In genomic region chr16:14100825-14101224, GRCh38 we compare ENCODE assay signal across 19 cellular contexts. TPM values are rescaled to one million over a fixed set of nuclear protein-coding genes. Genes with fewer than 3 reads are reported as not detected.
DNase-seq lines count a peak whose midpoint lies in the region; ATAC-seq, FAIRE-seq and TF ChIP-seq lines count a peak whose summit lies in the region.
"Had no signal": no experiment of that assay in that cellular context is flagged by ENCODE, and none has a peak within 500 bp of the region (broad histone marks: within the 10 kb centered on the region; RNA-seq: fewer than 3 reads in every experiment).

No MANE protein-coding gene starts in this region.

- TF ChIP-seq POLR2A in HepG2 (IDR thresholded peaks at IDR 0.05; ENCODE audit: insufficient read depth in 1 of 2, low read depth in 2 of 2, low read length in 2 of 2) (no peak), right lobe of liver (IDR thresholded peaks at IDR 0.05) (no peak), breast epithelium (IDR thresholded peaks at IDR 0.05) (no peak)

- no peak for FAIRE-seq in HepG2 (lab: Jason Lieb, UNC)
- FAIRE-seq in small intestine (lab: Jason Lieb, UNC), result no peak
- FAIRE-seq: G401.6 had no signal

- H3K9ac ChIP-seq in HepG2 (ENCODE audit: insufficient read depth, low read depth, low read length), result no peak overlapping the region

- H3K4me3 ChIP-seq in HepG2 (replicated peaks in 1 of 3; ENCODE audit: insufficient read depth in 1 of 3, low read depth in 2 of 3, low read length in 3 of 3) (no peak overlapping the region), right lobe of liver (no peak overlapping the region), breast epithelium (no peak overlapping the region), OCI-LY7 (ENCODE audit: low read depth, low read length, poor library complexity, severe bottlenecking) (no peak overlapping the region), small intestine (ENCODE audit: low read depth in 1 of 2, low read length in 2 of 2) (no peak overlapping the region)
- H3K4me3 ChIP-seq: SJSA1 had no signal

- no peak for TF ChIP-seq CTCF in HepG2 (CRISPR knock-in tag; IDR thresholded peaks at IDR 0.05)
- no peak for TF ChIP-seq CTCF in right lobe of liver (IDR thresholded peaks at IDR 0.05)
- no peak for TF ChIP-seq CTCF in breast epithelium (IDR thresholded peaks at IDR 0.05)
- TF ChIP-seq CTCF in OCI-LY7 (conservative IDR thresholded peaks at IDR 0.05; ENCODE audit: low read length), result no peak

- no peaks in the 10 kb centered on the region for H4K20me1 ChIP-seq in HepG2 (ENCODE audit: insufficient read depth, low read length)
- H4K20me1 ChIP-seq in OCI-LY7 (ENCODE audit: insufficient read depth, low read length), result no peaks in the 10 kb centered on the region

- no peaks in the 10 kb centered on the region for H3K9me2 ChIP-seq in OCI-LY7 (ENCODE audit: insufficient read depth, low read length)

- CTCF ChIA-PET in HepG2 (lab: Yijun Ruan, JAX; ENCODE audit: low intra/inter-chr PET ratio, low total read pairs) (no interaction called here), OCI-LY7 (lab: Charles Lee; ENCODE audit: unreplicated experiment) (no interaction called here)

- H3K9me3 ChIP-seq in HepG2 (ENCODE audit: low read length), result no peaks in the 10 kb centered on the region
- no peaks in the 10 kb centered on the region for H3K9me3 ChIP-seq in right lobe of liver
- no peaks in the 10 kb centered on the region for H3K9me3 ChIP-seq in breast epithelium
- no peaks in the 10 kb centered on the region for H3K9me3 ChIP-seq in OCI-LY7 (ENCODE audit: low read length)
- no peaks in the 10 kb centered on the region for H3K9me3 ChIP-seq in small intestine (ENCODE audit: control insufficient read depth, low read depth)
- H3K9me3 ChIP-seq: SJSA1 had no signal

- ATAC-seq in HepG2, result no peak
- ATAC-seq in right lobe of liver, result no peak
- ATAC-seq: PC-3, Right ventricle myocardium inferior had no signal

- H3K79me2 ChIP-seq in HepG2 (ENCODE audit: insufficient read depth, low read length) (peaks cover 58% of the 10 kb centered on the region), OCI-LY7 (ENCODE audit: insufficient read depth, low read depth, low read length) (peaks cover 4% of the 10 kb centered on the region; the same call in 1 of the 2 replicates)

- in situ Hi-C loops in HepG2 (cut with HindIII; ENCODE audit: extremely low pct_ligation_motif_present, low pct_unique_long_range_greater_than_20kb), result no loop called here

- BruUV-seq in HepG2 (replicated peaks; lab: Mats Ljungman, UMichigan), result no TSS peak
- BruUV-seq in OCI-LY7 (replicated peaks; lab: Mats Ljungman, UMichigan), result no TSS peak

- no peak overlapping the region for H3K27ac ChIP-seq in HepG2 (ENCODE audit: extremely low read length, insufficient read depth, low read length)
- H3K27ac ChIP-seq in right lobe of liver, result no peak overlapping the region
- H3K27ac ChIP-seq in breast epithelium, result peak overlapping the region; percentile 73 to 83
- H3K27ac ChIP-seq in OCI-LY7 (ENCODE audit: low read depth, low read length, poor library complexity, severe bottlenecking), result no peak overlapping the region
- no peak overlapping the region for H3K27ac ChIP-seq in small intestine (ENCODE audit: low read depth in 1 of 2, low read length in 1 of 2)
- H3K27ac ChIP-seq: SJSA1 had no signal

- H3K4me1 ChIP-seq in HepG2 (ENCODE audit: insufficient read depth, low read length), result peaks cover 69% of the 10 kb centered on the region
- H3K4me1 ChIP-seq in right lobe of liver, result peaks cover 0 to 41% (median 16%) of the 10 kb centered on the region in 4 donors
- peaks cover 0 to 35% of the 10 kb centered on the region in 2 donors for H3K4me1 ChIP-seq in breast epithelium
- H3K4me1 ChIP-seq in OCI-LY7 (ENCODE audit: insufficient read depth, low read length, poor library complexity, severe bottlenecking), result peaks cover 11% of the 10 kb centered on the region
- peaks cover 6 to 9% of the 10 kb centered on the region in 2 donors for H3K4me1 ChIP-seq in small intestine (ENCODE audit: control insufficient read depth in 2 of 2, insufficient read depth in 1 of 2, low read depth in 1 of 2, low read length in 1 of 2)

- H3K27me3 ChIP-seq in HepG2 (ENCODE audit: control insufficient read depth in 1 of 2, insufficient read depth in 2 of 2, low read length in 2 of 2) (no peaks in the 10 kb centered on the region), right lobe of liver (no peaks in the 10 kb centered on the region), breast epithelium (no peaks in the 10 kb centered on the region), small intestine (ENCODE audit: control insufficient read depth in 2 of 2, insufficient read depth in 2 of 2, low read length in 2 of 2) (no peaks in the 10 kb centered on the region)
- H3K27me3 ChIP-seq: SJSA1 had no signal

- H3K4me2 ChIP-seq in HepG2 (ENCODE audit: low read depth, low read length), result no peak overlapping the region
- no peak overlapping the region for H3K4me2 ChIP-seq in OCI-LY7 (ENCODE audit: low read length)

- H2AFZ ChIP-seq in HepG2 (ENCODE audit: low read length), result no peak overlapping the region
- no peak overlapping the region for H2AFZ ChIP-seq in OCI-LY7 (ENCODE audit: low read length)

- TF ChIP-seq RAD21 in HepG2 (CRISPR knock-in tag; IDR thresholded peaks at IDR 0.05), result no peak

- H3K36me3 ChIP-seq in HepG2 (replicated peaks in 1 of 2; ENCODE audit: control insufficient read depth in 1 of 2, insufficient read depth in 2 of 2, low read length in 2 of 2) (no peaks in the 10 kb centered on the region), right lobe of liver (no peaks in the 10 kb centered on the region), breast epithelium (no peaks in the 10 kb centered on the region), OCI-LY7 (ENCODE audit: insufficient read depth, low read length) (no peaks in the 10 kb centered on the region), small intestine (ENCODE audit: control insufficient read depth in 2 of 2, insufficient read depth in 2 of 2, low read length in 2 of 2) (no peaks in the 10 kb centered on the region)
- H3K36me3 ChIP-seq: SJSA1 had no signal

- WGBS in HepG2 (ENCODE audit: low lambda C conversion rate), result 58% methylated on average over 2 of the region's 2 CpGs
- 41% methylated on average over 2 of the region's 2 CpGs for WGBS in right lobe of liver (ENCODE audit: insufficient coverage, low coverage, low lambda C conversion rate, missing lambda C conversion rate)
- WGBS in small intestine, 3 donors, result 56 to 78% (median 63%) methylated on average over 2 of the region's 2 CpGs

- intact Hi-C loops in HepG2 (cut with micrococcal nuclease; ENCODE audit: unreplicated experiment) (no loop called here), right lobe of liver (cut with DNase I) (no loop called here), breast epithelium (cut with DNase I; ENCODE audit: low total_unique reads) (no loop called here), OCI-LY7 (cut with micrococcal nuclease; ENCODE audit: unreplicated experiment) (no loop called here)

- DNase-seq in HepG2 (ENCODE audit: low spot score), result no peak
- no peak for DNase-seq in right lobe of liver
- DNase-seq in NCI-H146 (lab: John Stamatoyannopoulos, UW), result peak; percentile 34
- DNase-seq in breast epithelium (ENCODE audit: low spot score in 2 of 2), result no peak
- DNase-seq in OCI-LY7 (ENCODE audit: low spot score), result no peak
- no peak for DNase-seq in small intestine
- no peak for DNase-seq in HUDEP-2 (lab: John Stamatoyannopoulos, UW; ENCODE audit: unreplicated experiment in 76 of 76)
- DNase-seq: COR-L47, H7, HFFc6, NCI-H1092, NCI-H1417 treated with DMSO at 0.1 percent for 48 hours, NCI-H187 treated with DMSO at 0.1 percent for 48 hours, NCI-H524, NCI-H748 treated with DMSO at 0.1 percent for 48 hours, PC-3 had no signal

- POLR2A ChIA-PET in HepG2 (lab: Yijun Ruan, JAX) (interaction anchor here (1.1 kb wide), 1 partner anchor 11 kb away, joined by 3 read pairs; no protein-coding TSS in a partner anchor), OCI-LY7 (lab: Charles Lee) (interaction anchor here (0.6 to 1.0 kb wide), 6 partner anchors 25 to 457 kb away, joined by 3 to 5 read pairs (median 4); no protein-coding TSS in a partner anchor)

- TF ChIP-seq EP300 in HepG2 (IDR thresholded peaks at IDR 0.05; ENCODE audit: low read depth in 2 of 2, low read length in 2 of 2), result no peak
- TF ChIP-seq EP300 in HepG2 (CRISPR knock-in tag; IDR thresholded peaks at IDR 0.05; ENCODE audit: borderline replicate concordance), result no peak

TF ChIP-seq in HepG2, 621 proteins besides CTCF, POLR2A, EP300 and RAD21 (continues in another document):
- TF ChIP-seq ONECUT2 (CRISPR knock-in tag; IDR thresholded peaks at IDR 0.05) (peak; percentile 52; the same call in 1 of the 2 replicates), NR3C1 (CRISPR knock-in tag; IDR thresholded peaks at IDR 0.05) (no peak)

RNA-seq across cellular contexts. Expression of gene MRTFB, which starts 29.7 kb away (rescaled TPM):
- total RNA-seq in HepG2 (2016; rRNA removed; fragmentation: Illumina TruSeq; extraction: Trizol) (11.4 and 17.3 TPM in 2 replicates), right lobe of liver (10 to 100 TPM; 15.7 to 23.9 (median 18.6) TPM), breast epithelium (100 to 1,000 TPM in 1 of 3 donors, 10 to 100 TPM in 2; 49.9 to 115 (median 83.6) TPM), OCI-LY7 (2022) (21.4 and 26.6 TPM in 2 replicates)
- 4.2 and 4.8 TPM in 2 replicates for total RNA-seq in HepG2 (2016; cell fraction: cytosol; rRNA removed; fragmentation: Illumina TruSeq; extraction: Trizol; ENCODE audit: low read depth)
- total RNA-seq in HepG2 (2016; cell fraction: insoluble cytoplasmic fraction; rRNA removed; fragmentation: Illumina TruSeq; extraction: Trizol), result 10.8 and 15.0 TPM in 2 replicates
- 7.1 and 8.5 TPM in 2 replicates for total RNA-seq in HepG2 (2016; cell fraction: membrane; rRNA removed; fragmentation: Illumina TruSeq; extraction: Trizol)
- total RNA-seq in HepG2 (2016; cell fraction: nucleus; rRNA removed; fragmentation: Illumina TruSeq; extraction: Trizol), result 40.5 and 44.5 TPM in 2 replicates
- polyA plus RNA-seq in HepG2 (2011; rRNA removed) (13.1 and 14.0 TPM in 2 replicates), small intestine (10 to 100 TPM in 1 of 3 donors, 1 to 10 TPM in 2; 3.1 to 13.4 (median 5.4) TPM)
- 8.5 and 10.2 TPM in 2 replicates for polyA plus RNA-seq in HepG2 (2011; cell fraction: cytosol; rRNA removed)
- 39.1 and 43.0 TPM in 2 replicates for polyA plus RNA-seq in HepG2 (2011; cell fraction: nucleus; rRNA removed)
- polyA plus RNA-seq in HepG2 (2012), result 13.9 and 15.8 TPM in 2 replicates
- polyA plus RNA-seq in HepG2 (2016; cell fraction: cytosol; fragmentation: Illumina TruSeq; extraction: Trizol; ENCODE audit: low read depth), result 1.2 and 1.9 TPM in 2 replicates
- 14.8 and 15.2 TPM in 2 replicates for polyA plus RNA-seq in HepG2 (2016; cell fraction: insoluble cytoplasmic fraction; fragmentation: Illumina TruSeq; extraction: Trizol; ENCODE audit: low read depth)
- 2.1 and 2.5 TPM in 2 replicates for polyA plus RNA-seq in HepG2 (2016; cell fraction: membrane; fragmentation: Illumina TruSeq; extraction: Trizol; ENCODE audit: low read depth)
- polyA plus RNA-seq in HepG2 (2016; cell fraction: nucleus; fragmentation: Illumina TruSeq; extraction: Trizol; ENCODE audit: insufficient read depth, low read depth), result 23.7 and 31.6 TPM in 2 replicates
- 34.7 and 53.1 TPM in 2 replicates for polyA minus RNA-seq in HepG2 (2011; rRNA and poly(A)+ RNA removed; ENCODE audit: low replicate concordance)
- polyA minus RNA-seq in HepG2 (2011; cell fraction: cytosol; rRNA and poly(A)+ RNA removed), result 14.7 and 19.0 TPM in 2 replicates
- polyA minus RNA-seq in HepG2 (2011; cell fraction: nucleus; rRNA and poly(A)+ RNA removed), result 94.1 and 111 TPM in 2 replicates
- total RNA-seq in OCI-LY7 (2014; rRNA removed; shearing (Covaris generic)), result 8.5 and 11.7 TPM in 2 replicates

Comparison
In these comparisons a context has a peak if more than half of its experiments do, and no peak if none do; other contexts are left out.
1. H3K27ac ChIP-seq: peak in breast epithelium (2 of 2); none in HepG2 (single experiment), right lobe of liver (0 of 3), OCI-LY7 (single experiment) and small intestine (0 of 2).